ENCODE assay signal across 7 cellular contexts in genomic region chr5:6576861-6577501, GRCh38. TPM values are rescaled to one million over a fixed set of nuclear protein-coding genes. Genes with fewer than 3 reads are reported as not detected.
DNase-seq lines count a peak whose midpoint lies in the region; TF ChIP-seq lines count a peak whose summit lies in the region.

No MANE protein-coding gene starts in this region.

- H3K9me3 ChIP-seq in esophagus muscularis mucosa (no peaks in the 10 kb centered on the region), neural progenitor cell (ENCODE audit: low read depth) (no peaks in the 10 kb centered on the region), colonic mucosa (no peaks in the 10 kb centered on the region)

- no peaks in the 10 kb centered on the region for H3F3A ChIP-seq in neural progenitor cell (ENCODE audit: low read depth)

- peaks cover 8% of the 10 kb centered on the region for H3K4me1 Mint-ChIP-seq in neural progenitor cell

- no peak overlapping the region for H3K27ac ChIP-seq in KMS-11
- H3K27ac ChIP-seq in esophagus muscularis mucosa (replicated peaks in 1 of 4): no peak overlapping the region
- no peak overlapping the region for H3K27ac ChIP-seq in neural progenitor cell
- H3K27ac ChIP-seq in colonic mucosa: no peak overlapping the region

- peaks cover 23% of the 10 kb centered on the region for H3K27me3 Mint-ChIP-seq in neural progenitor cell (ENCODE audit: insufficient read depth, low read depth)

- peak; percentile 84 for TF ChIP-seq CTCF in KMS-11 (conservative IDR thresholded peaks at IDR 0.05; ENCODE audit: low read depth, low read length)
- TF ChIP-seq CTCF in esophagus muscularis mucosa (IDR thresholded peaks at IDR 0.05): peak in 2 of 3 experiments; percentile 29 to 37
- TF ChIP-seq CTCF in neural progenitor cell (IDR thresholded peaks at IDR 0.05): peak; percentile 48
- TF ChIP-seq CTCF in colonic mucosa (IDR thresholded peaks at IDR 0.05): no peak

- H2AFZ ChIP-seq in KMS-11 (ENCODE audit: low read depth) (no peak overlapping the region), neural progenitor cell (replicated peaks) (no peak overlapping the region)

- intact Hi-C loops in esophagus muscularis mucosa (cut with DNase I) (no loop called here), colonic mucosa (cut with DNase I) (loop anchor here (5.0 kb wide), 1 partner anchor 690 kb away; no protein-coding TSS in a partner anchor)

- no peak overlapping the region for H3K4me3 Mint-ChIP-seq in neural progenitor cell

- H3K9ac ChIP-seq in KMS-11: no peak overlapping the region
- H3K9ac ChIP-seq in neural progenitor cell: no peak overlapping the region
- no peak overlapping the region for H3K9ac ChIP-seq in colonic mucosa (ENCODE audit: low read depth in 2 of 2, low read length in 2 of 2)

- H4K20me1 ChIP-seq in KMS-11 (ENCODE audit: insufficient read depth) (no peaks in the 10 kb centered on the region), neural progenitor cell (ENCODE audit: low read depth) (no peaks in the 10 kb centered on the region)

- WGBS in esophagus muscularis mucosa: 52% methylated on average over 5 of the region's 5 CpGs

- H3K36me3 Mint-ChIP-seq in neural progenitor cell: no peaks in the 10 kb centered on the region

- peaks cover 6% of the 10 kb centered on the region for H3K9me3 Mint-ChIP-seq in neural progenitor cell

- no peak overlapping the region for H3K27ac Mint-ChIP-seq in neural progenitor cell

- no peaks in the 10 kb centered on the region for H3K36me3 ChIP-seq in KMS-11 (ENCODE audit: insufficient read depth)
- H3K36me3 ChIP-seq in esophagus muscularis mucosa: no peaks in the 10 kb centered on the region
- H3K36me3 ChIP-seq in neural progenitor cell: no peaks in the 10 kb centered on the region
- no peaks in the 10 kb centered on the region for H3K36me3 ChIP-seq in colonic mucosa

- no peak for TF ChIP-seq EP300 in esophagus muscularis mucosa (IDR thresholded peaks at IDR 0.05)

- peak; percentile 17 for DNase-seq in GM04504 (ENCODE audit: low read depth)
- peak; percentile 55 for DNase-seq in RPMI7951 (ENCODE audit: low read depth)
- DNase-seq in esophagus muscularis mucosa (ENCODE audit: extremely low spot score): peak; percentile 90
- DNase-seq in neural progenitor cell (ENCODE audit: low spot score): peak; percentile 24
- DNase-seq in activated gamma-delta T cell treated with Interleukin-2 at 50 U/mL for 16 hours: no peak
- no peak for DNase-seq in colonic mucosa

- peaks cover 7% of the 10 kb centered on the region for H3K4me1 ChIP-seq in KMS-11 (ENCODE audit: low read depth, poor library complexity, severe bottlenecking)
- peaks cover 0 to 5% (median 0%) of the 10 kb centered on the region in 4 donors for H3K4me1 ChIP-seq in esophagus muscularis mucosa
- H3K4me1 ChIP-seq in neural progenitor cell: no peaks in the 10 kb centered on the region
- H3K4me1 ChIP-seq in colonic mucosa: no peaks in the 10 kb centered on the region

- H3K27me3 ChIP-seq in KMS-11 (ENCODE audit: insufficient read depth, low read depth) (no peaks in the 10 kb centered on the region), esophagus muscularis mucosa (peaks cover 0 to 19% (median 0%) of the 10 kb centered on the region in 4 donors), neural progenitor cell (peaks cover 14% of the 10 kb centered on the region), colonic mucosa (no peaks in the 10 kb centered on the region)

- TF ChIP-seq POLR2A in esophagus muscularis mucosa (IDR thresholded peaks at IDR 0.05; ENCODE audit: low read depth): no peak

- H3K4me2 ChIP-seq in KMS-11 (no peak overlapping the region), neural progenitor cell (no peak overlapping the region)

- H3K79me2 ChIP-seq in KMS-11 (ENCODE audit: insufficient read depth, low read depth) (no peaks in the 10 kb centered on the region), neural progenitor cell (ENCODE audit: low read depth) (no peaks in the 10 kb centered on the region)

- no peak overlapping the region for H3K4me3 ChIP-seq in KMS-11 (IDR thresholded peaks at IDR 0.05; ENCODE audit: insufficient read depth, low read depth, low read length)
- H3K4me3 ChIP-seq in esophagus muscularis mucosa: no peak overlapping the region
- no peak overlapping the region for H3K4me3 ChIP-seq in neural progenitor cell
- H3K4me3 ChIP-seq in colonic mucosa: no peak overlapping the region

RNA-seq across cellular contexts. Expression of gene NSUN2, which starts 55.9 kb away (rescaled TPM):
- 19.3 and 20.6 TPM in 2 replicates for total RNA-seq in RPMI7951 (2014; rRNA removed; shearing (Covaris generic))
- total RNA-seq in esophagus muscularis mucosa: 10 to 100 TPM; 25.7 to 42.8 (median 39.1) TPM
- total RNA-seq in neural progenitor cell (ENCODE audit: low replicate concordance): 54.0 and 65.4 TPM in 2 replicates
- 10 to 100 TPM; 46.9 to 69.9 TPM for total RNA-seq in colonic mucosa

RNA-seq across cellular contexts. Expression of gene SRD5A1, which starts 56.3 kb away (rescaled TPM):
- total RNA-seq in RPMI7951 (2014; rRNA removed; shearing (Covaris generic)): 22.5 and 23.4 TPM in 2 replicates
- total RNA-seq in esophagus muscularis mucosa (10 to 100 TPM in 1 of 4 donors, 1 to 10 TPM in 3; 2.2 to 10.3 (median 4.6) TPM), neural progenitor cell (ENCODE audit: low replicate concordance) (16.2 and 33.5 TPM in 2 replicates), colonic mucosa (10 to 100 TPM; 15.9 to 17.4 TPM)

Comparison
In these comparisons a context has a peak if more than half of its experiments do, and no peak if none do; other contexts are left out.
1. DNase-seq: peak in GM04504 (single experiment), RPMI7951 (single experiment), esophagus muscularis mucosa (single experiment) and neural progenitor cell (single experiment); none in activated gamma-delta T cell treated with Interleukin-2 at 50 U/mL for 16 hours (single experiment) and colonic mucosa (single experiment).